In the genomic region with DNA sequence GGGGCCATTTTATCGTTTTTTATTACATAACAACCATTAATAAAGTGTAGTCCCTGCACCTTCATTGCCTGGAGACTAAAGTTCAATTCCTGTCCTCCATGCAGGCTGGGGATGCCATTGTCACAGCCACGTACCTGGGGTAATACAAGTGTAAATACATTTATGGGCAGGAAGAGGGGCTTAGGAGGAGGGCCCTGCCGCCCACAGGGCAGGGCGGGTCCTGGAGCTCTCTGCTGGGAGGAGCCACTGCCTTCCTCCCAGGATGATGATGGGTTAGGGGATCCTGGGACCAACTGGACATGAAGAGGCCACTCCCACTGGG, we compare ENCODE assay signal across 14 cellular contexts. TPM values are rescaled to one million over a fixed set of nuclear protein-coding genes. Genes with fewer than 3 reads are reported as not detected.
A peak's percentile ranks its signal among the peaks of the same experiment; 100 is the strongest.
DNase-seq lines count a peak whose midpoint lies in the region; ATAC-seq and TF ChIP-seq lines count a peak whose summit lies in the region.
"Had no signal": no experiment of that assay in that cellular context is flagged by ENCODE, and none has a peak within 500 bp of the region (broad histone marks: within the 10 kb centered on the region; RNA-seq: fewer than 3 reads in every experiment).

No MANE protein-coding gene starts in this region.

- peaks cover 42% of the 10 kb centered on the region for H3K4me1 Mint-ChIP-seq in chondrocyte (ENCODE audit: low read depth)

- peak overlapping the region; percentile 74 for H3K27ac Mint-ChIP-seq in chondrocyte (ENCODE audit: unreplicated experiment)
- H3K27ac Mint-ChIP-seq: B cell had no signal

- no peak for DNase-seq in left ventricle myocardium inferior
- no peak for DNase-seq in Right ventricle myocardium superior
- DNase-seq in chondrocyte (ENCODE audit: low spot score) = no peak
- no peak for DNase-seq in upper lobe of right lung
- no peak for DNase-seq in NCI-H1436 treated with DMSO at 0.1 percent for 48 hours (lab: John Stamatoyannopoulos, UW)
- no peak for DNase-seq in SIG-M5 treated with dmso at 0.1 percent for 504 hours (lab: John Stamatoyannopoulos, UW; ENCODE audit: unreplicated experiment)
- DNase-seq: aorta, hypothalamus, Kasumi-1, T1000 had no signal

- no peak for ATAC-seq in Right ventricle myocardium superior (ENCODE audit: poor library complexity)
- no peak for ATAC-seq in upper lobe of right lung
- ATAC-seq in HG03521 (IDR thresholded peaks at IDR 0.05; ENCODE audit: unreplicated experiment) = no peak

- peak overlapping the region; percentile 96 for H3K27ac ChIP-seq in left ventricle myocardium inferior (replicated peaks)
- H3K27ac ChIP-seq in mucosa of rectum (ENCODE audit: low read depth in 2 of 2, low read length in 2 of 2) = peak overlapping the region; percentile 69 to 81
- H3K27ac ChIP-seq in upper lobe of right lung = peak overlapping the region; percentile 93

- H3K27me3 ChIP-seq in left ventricle myocardium inferior (ENCODE audit: low read depth) = peaks cover 18% of the 10 kb centered on the region
- H3K27me3 ChIP-seq in mucosa of rectum (ENCODE audit: control insufficient read depth in 2 of 2, insufficient read depth in 2 of 2, low read length in 2 of 2) = no peaks in the 10 kb centered on the region
- H3K27me3 ChIP-seq in upper lobe of right lung = no peaks in the 10 kb centered on the region

- no peaks in the 10 kb centered on the region for H3K9me3 ChIP-seq in left ventricle myocardium inferior (replicated peaks)
- H3K9me3 ChIP-seq in mucosa of rectum (ENCODE audit: control insufficient read depth in 2 of 2, low read length in 2 of 2) = no peaks in the 10 kb centered on the region
- no peaks in the 10 kb centered on the region for H3K9me3 ChIP-seq in upper lobe of right lung

- H3K4me3 Mint-ChIP-seq in chondrocyte (ENCODE audit: unreplicated experiment) = no peak overlapping the region
- H3K4me3 Mint-ChIP-seq: B cell had no signal

- peaks cover 3% of the 10 kb centered on the region for H3K36me3 Mint-ChIP-seq in chondrocyte (ENCODE audit: low read depth)

- TF ChIP-seq CTCF in left ventricle myocardium inferior (IDR thresholded peaks at IDR 0.05; ENCODE audit: borderline replicate concordance) = no peak
- no peak for TF ChIP-seq CTCF in chondrocyte (IDR thresholded peaks at IDR 0.05)
- no peak for TF ChIP-seq CTCF in upper lobe of right lung (IDR thresholded peaks at IDR 0.05)

- peak overlapping the region; percentile 0 to 33 for H3K9ac ChIP-seq in mucosa of rectum (ENCODE audit: low read depth in 1 of 2, low read length in 2 of 2)

- intact Hi-C loops in left ventricle myocardium inferior (cut with micrococcal nuclease) (no loop called here), Right ventricle myocardium superior (cut with DNase I) (no loop called here), upper lobe of right lung (cut with DNase I) (no loop called here)

- H3K27me3 Mint-ChIP-seq in chondrocyte (ENCODE audit: low read depth) = no peaks in the 10 kb centered on the region

- H3K4me1 ChIP-seq in left ventricle myocardium inferior (peaks cover 71% of the 10 kb centered on the region), mucosa of rectum (ENCODE audit: control insufficient read depth in 2 of 2, insufficient read depth in 2 of 2, low read length in 2 of 2) (peaks cover 44 to 48% of the 10 kb centered on the region in 2 donors), upper lobe of right lung (peaks cover 49% of the 10 kb centered on the region)

- H3K9me3 Mint-ChIP-seq in chondrocyte (ENCODE audit: low read depth) = no peaks in the 10 kb centered on the region

- no peaks in the 10 kb centered on the region for H3K36me3 ChIP-seq in left ventricle myocardium inferior
- H3K36me3 ChIP-seq in mucosa of rectum (ENCODE audit: control insufficient read depth in 2 of 2, insufficient read depth in 2 of 2, low read length in 2 of 2) = no peaks in the 10 kb centered on the region
- H3K36me3 ChIP-seq in upper lobe of right lung = no peaks in the 10 kb centered on the region

- H3K4me3 ChIP-seq in left ventricle myocardium inferior = no peak overlapping the region
- no peak overlapping the region for H3K4me3 ChIP-seq in mucosa of rectum (ENCODE audit: low read length in 2 of 2)
- H3K4me3 ChIP-seq in upper lobe of right lung = no peak overlapping the region
- H3K4me3 ChIP-seq: skin epidermis had no signal

RNA-seq across cellular contexts. Expression of gene SLC38A10, which starts 44.0 kb away (rescaled TPM):
- total RNA-seq in left ventricle myocardium inferior (50.1 TPM), Right ventricle myocardium superior (41.3 TPM), chondrocyte (115 to 147 TPM (median 116 TPM) in 3 replicates), upper lobe of right lung (87.3 TPM)

RNA-seq across cellular contexts. Expression of gene BAHCC1, which starts 56.1 kb away (rescaled TPM):
- total RNA-seq in left ventricle myocardium inferior (7.3 TPM), Right ventricle myocardium superior (8.0 TPM), chondrocyte (20.6 to 32.3 TPM (median 22.7 TPM) in 3 replicates), upper lobe of right lung (23.3 TPM)
